In genomic region chr14:71931492-71932228, GRCh38 we compare ENCODE assay signal across 8 cellular contexts. TPM values are rescaled to one million over a fixed set of nuclear protein-coding genes. Genes with fewer than 3 reads are reported as not detected.
DNase-seq lines count a peak whose midpoint lies in the region; ATAC-seq and TF ChIP-seq lines count a peak whose summit lies in the region.

No MANE protein-coding gene starts in this region.

- H3K36me3 ChIP-seq in CD4-positive, alpha-beta memory T cell (ENCODE audit: insufficient read depth, low read length), result no peaks in the 10 kb centered on the region
- H3K36me3 ChIP-seq in H7 (replicated peaks; ENCODE audit: control insufficient read depth, insufficient read depth, low read length), result no peaks in the 10 kb centered on the region
- H3K36me3 ChIP-seq in neural cell (ENCODE audit: insufficient read depth, low read length), result no peaks in the 10 kb centered on the region

- no peak overlapping the region for H3K27ac Mint-ChIP-seq in CD4-positive, alpha-beta memory T cell

- H3F3A ChIP-seq in neural cell (ENCODE audit: insufficient read depth, low read length, poor library complexity, severe bottlenecking), result no peaks in the 10 kb centered on the region

- H3K9me3 Mint-ChIP-seq in CD4-positive, alpha-beta memory T cell, result peaks cover 0 to 2% (median 0%) of the 10 kb centered on the region in 8 donors

- POLR2A ChIA-PET in CD4-positive, alpha-beta memory T cell (lab: Charles Lee; ENCODE audit: partially characterized antibody), result no interaction called here

- CTCF ChIA-PET in CD4-positive, alpha-beta memory T cell (lab: Charles Lee; ENCODE audit: partially characterized antibody), result no interaction called here

- no peak for TF ChIP-seq RAD21 in neural cell (conservative IDR thresholded peaks at IDR 0.05)

- H3K4me1 ChIP-seq in CD4-positive, alpha-beta memory T cell (ENCODE audit: insufficient read depth, low read length), result peaks cover 4% of the 10 kb centered on the region

- no peaks in the 10 kb centered on the region for H4K20me1 ChIP-seq in neural cell (ENCODE audit: insufficient read depth)

- no peak for TF ChIP-seq CTCF in coronary artery (IDR thresholded peaks at IDR 0.05)
- no peak for TF ChIP-seq CTCF in neural cell (IDR thresholded peaks at IDR 0.05; ENCODE audit: poor library complexity, severe bottlenecking)

- no peaks in the 10 kb centered on the region for H3K79me2 ChIP-seq in neural cell (replicated peaks; ENCODE audit: insufficient read depth, low read length)

- no peak for ATAC-seq in GM21737 (IDR thresholded peaks at IDR 0.05; ENCODE audit: unreplicated experiment)

- peaks cover 14% of the 10 kb centered on the region for H3K27me3 ChIP-seq in CD4-positive, alpha-beta memory T cell (ENCODE audit: insufficient read depth, low read length)
- peaks cover 36% of the 10 kb centered on the region for H3K27me3 ChIP-seq in H7 (ENCODE audit: control insufficient read depth, insufficient read depth, low read length)
- peaks cover 44% of the 10 kb centered on the region for H3K27me3 ChIP-seq in neural cell (ENCODE audit: insufficient read depth, low read depth, low read length)

- peak overlapping the region; percentile 55 for H3K9ac ChIP-seq in neural cell (ENCODE audit: low read length)

- H3K27ac ChIP-seq in CD4-positive, alpha-beta memory T cell (ENCODE audit: low read depth, low read length), result no peak overlapping the region
- H3K27ac ChIP-seq in coronary artery (peak overlapping the region; percentile 42 to 75), neural cell (ENCODE audit: low read length) (no peak overlapping the region)

- no peak overlapping the region for H2AFZ ChIP-seq in neural cell (ENCODE audit: low read depth, low read length)

- peak overlapping the region in 7 of 8 donors; percentile 1 to 45 (median 35) for H3K4me3 Mint-ChIP-seq in CD4-positive, alpha-beta memory T cell

- peaks cover 7 to 16% (median 13%) of the 10 kb centered on the region in 4 donors for H3K4me1 Mint-ChIP-seq in CD4-positive, alpha-beta memory T cell

- no peak overlapping the region for H3K4me3 ChIP-seq in CD4-positive, alpha-beta memory T cell (ENCODE audit: low read length in 2 of 2)
- peak overlapping the region; percentile 32 for H3K4me3 ChIP-seq in H7 (ENCODE audit: insufficient read depth, low read depth, low read length)
- H3K4me3 ChIP-seq in coronary artery, result peak overlapping the region; percentile 78
- H3K4me3 ChIP-seq in neural cell (ENCODE audit: low read length), result peak overlapping the region; percentile 81

- DNase-seq in CD4-positive, alpha-beta memory T cell, result peak in 1 of 5 donors; percentile 3
- no peak for DNase-seq in H7
- no peak for DNase-seq in coronary artery (ENCODE audit: low spot score)
- no peak for DNase-seq in COR-L47 (lab: John Stamatoyannopoulos, UW)
- DNase-seq in NCI-H1694 (lab: John Stamatoyannopoulos, UW), result no peak
- no peak for DNase-seq in hippocampal formation (lab: John Stamatoyannopoulos, UW)

- no peaks in the 10 kb centered on the region for H3K9me2 ChIP-seq in neural cell (ENCODE audit: insufficient read depth, low read length)

- H3K4me2 ChIP-seq in neural cell (ENCODE audit: low read length), result peak overlapping the region; percentile 39

- intact Hi-C loops in CD4-positive, alpha-beta memory T cell (cut with micrococcal nuclease), result no loop called here

- H3K9me3 ChIP-seq in CD4-positive, alpha-beta memory T cell (ENCODE audit: control insufficient read depth in 1 of 2, low read length in 2 of 2), result no peaks in the 10 kb centered on the region
- H3K9me3 ChIP-seq in neural cell (ENCODE audit: low read length), result no peaks in the 10 kb centered on the region

- no peaks in the 10 kb centered on the region for H3K36me3 Mint-ChIP-seq in CD4-positive, alpha-beta memory T cell

- H3K27me3 Mint-ChIP-seq in CD4-positive, alpha-beta memory T cell, result peaks cover 36% of the 10 kb centered on the region in 2 donors

- no peak for TF ChIP-seq EP300 in neural cell (conservative IDR thresholded peaks at IDR 0.05; ENCODE audit: poor library complexity, severe bottlenecking)

TF ChIP-seq in neural cell, 6 proteins besides CTCF, POLR2A, EP300 and RAD21:
- no peak for TF ChIP-seq MXI1 (conservative IDR thresholded peaks at IDR 0.05; ENCODE audit: poor library complexity, severe bottlenecking)
- no peak for TF ChIP-seq EZH2 (IDR thresholded peaks at IDR 0.05; ENCODE audit: borderline replicate concordance, insufficient read depth, low read length, poor library complexity, severe bottlenecking)
- TF ChIP-seq POLR2AphosphoS5 (IDR thresholded peaks at IDR 0.05), result no peak
- no peak for TF ChIP-seq TAF1 (IDR thresholded peaks at IDR 0.05; ENCODE audit: low read depth)
- no peak for TF ChIP-seq SMC3 (conservative IDR thresholded peaks at IDR 0.05; ENCODE audit: poor library complexity)
- TF ChIP-seq REST (IDR thresholded peaks at IDR 0.05; ENCODE audit: borderline replicate concordance), result no peak

RNA-seq across cellular contexts. Expression of gene RGS6, which starts 0.6 kb away (rescaled TPM):
- under 1 TPM in 1 of 2 experiments, not detected in 1; 0.32 TPM for total RNA-seq in CD4-positive, alpha-beta memory T cell
- not detected for polyA plus RNA-seq in CD4-positive, alpha-beta memory T cell
- 0.87 and 1.4 TPM in 2 replicates for total RNA-seq in H7 (2014; rRNA removed; shearing (Covaris generic))
- 2.1 and 7.3 TPM in 2 replicates for polyA plus RNA-seq in neural cell
- 2.9 and 4.6 TPM in 2 replicates for polyA minus RNA-seq in neural cell

Comparison
In these comparisons a context has a peak if more than half of its experiments do, and no peak if none do; other contexts are left out.
1. H3K27ac ChIP-seq: peak in coronary artery (2 of 2); none in CD4-positive, alpha-beta memory T cell (single experiment) and neural cell (single experiment).
2. H3K4me3 ChIP-seq: peak in H7 (single experiment), coronary artery (single experiment) and neural cell (single experiment); none in CD4-positive, alpha-beta memory T cell (0 of 2).